ENCODE assay signal across 8 cellular contexts in the genomic region with DNA sequence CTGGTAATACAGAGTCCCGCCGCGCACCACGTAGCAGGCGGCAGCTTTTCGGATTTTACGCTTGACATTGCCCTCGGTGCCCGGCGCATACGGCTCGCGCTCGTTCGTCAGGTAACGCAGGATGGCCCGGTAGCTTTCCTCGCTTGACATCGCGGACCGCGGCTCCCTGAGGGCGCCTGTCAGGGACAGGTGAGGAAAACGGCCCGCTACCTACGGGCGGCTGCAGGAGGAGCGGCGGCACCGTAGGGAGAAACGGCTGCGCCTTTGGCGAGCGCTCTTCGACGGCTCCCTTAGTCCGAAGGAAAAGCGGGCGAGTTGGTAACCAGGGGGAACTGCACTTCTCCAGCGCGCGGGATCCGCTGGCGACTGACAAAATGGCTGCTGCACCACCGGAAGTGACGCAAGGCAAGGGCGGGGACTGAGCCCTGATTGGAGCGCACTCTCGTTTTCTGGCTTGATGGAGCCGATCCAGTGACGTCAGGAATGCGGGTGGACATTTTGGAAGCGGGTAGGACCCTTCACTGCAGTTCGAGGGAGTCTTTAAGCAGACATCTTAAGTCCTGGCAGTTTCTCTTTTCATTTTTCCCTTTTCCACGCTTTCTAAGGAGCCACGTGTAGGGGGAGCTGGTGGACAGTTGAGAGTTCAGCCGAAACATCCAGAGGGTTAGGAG. TPM values are rescaled to one million over a fixed set of nuclear protein-coding genes. Genes with fewer than 3 reads are reported as not detected.
DNase-seq lines count a peak whose midpoint lies in the region; ATAC-seq and TF ChIP-seq lines count a peak whose summit lies in the region.

A gene with protein sequence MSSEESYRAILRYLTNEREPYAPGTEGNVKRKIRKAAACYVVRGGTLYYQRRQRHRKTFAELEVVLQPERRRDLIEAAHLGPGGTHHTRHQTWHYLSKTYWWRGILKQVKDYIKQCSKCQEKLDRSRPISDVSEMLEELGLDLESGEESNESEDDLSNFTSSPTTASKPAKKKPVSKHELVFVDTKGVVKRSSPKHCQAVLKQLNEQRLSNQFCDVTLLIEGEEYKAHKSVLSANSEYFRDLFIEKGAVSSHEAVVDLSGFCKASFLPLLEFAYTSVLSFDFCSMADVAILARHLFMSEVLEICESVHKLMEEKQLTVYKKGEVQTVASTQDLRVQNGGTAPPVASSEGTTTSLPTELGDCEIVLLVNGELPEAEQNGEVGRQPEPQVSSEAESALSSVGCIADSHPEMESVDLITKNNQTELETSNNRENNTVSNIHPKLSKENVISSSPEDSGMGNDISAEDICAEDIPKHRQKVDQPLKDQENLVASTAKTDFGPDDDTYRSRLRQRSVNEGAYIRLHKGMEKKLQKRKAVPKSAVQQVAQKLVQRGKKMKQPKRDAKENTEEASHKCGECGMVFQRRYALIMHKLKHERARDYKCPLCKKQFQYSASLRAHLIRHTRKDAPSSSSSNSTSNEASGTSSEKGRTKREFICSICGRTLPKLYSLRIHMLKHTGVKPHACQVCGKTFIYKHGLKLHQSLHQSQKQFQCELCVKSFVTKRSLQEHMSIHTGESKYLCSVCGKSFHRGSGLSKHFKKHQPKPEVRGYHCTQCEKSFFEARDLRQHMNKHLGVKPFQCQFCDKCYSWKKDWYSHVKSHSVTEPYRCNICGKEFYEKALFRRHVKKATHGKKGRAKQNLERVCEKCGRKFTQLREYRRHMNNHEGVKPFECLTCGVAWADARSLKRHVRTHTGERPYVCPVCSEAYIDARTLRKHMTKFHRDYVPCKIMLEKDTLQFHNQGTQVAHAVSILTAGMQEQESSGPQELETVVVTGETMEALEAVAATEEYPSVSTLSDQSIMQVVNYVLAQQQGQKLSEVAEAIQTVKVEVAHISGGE (minus strand): TSS at position 368 of the 671 bp plus-strand sequence. CDS start 218 bp downstream, at position 150.

- peak within 1 kb of the TSS; percentile 82 for H3K4me3 Mint-ChIP-seq in MCF 10A (ENCODE audit: unreplicated experiment)

- DNase-seq in T follicular helper cell (ENCODE audit: low read depth) (peak; percentile 100), MCF 10A (ENCODE audit: unreplicated experiment) (peak; percentile 100), iPS-NIHi7 (ENCODE audit: extremely low spot score) (peak; percentile 93), NCI-H2029 (lab: John Stamatoyannopoulos, UW) (no peak), SIG-M5 (lab: John Stamatoyannopoulos, UW) (no peak)
- DNase-seq in stimulated activated CD4-positive, alpha-beta T cell treated with anti-CD3 and anti-CD28 coated beads, Interleukin-12 subunit alpha, Interleukin-12 subunit beta, amount 100 ng/mL, for 4 hours = peak; percentile 99

- H3K27ac Mint-ChIP-seq in MCF 10A (ENCODE audit: low read depth, unreplicated experiment) = peak within 1 kb of the TSS; percentile 93

- H3K9me3 Mint-ChIP-seq in MCF 10A (ENCODE audit: unreplicated experiment) = no peaks in the 10 kb centered on the region

- intact Hi-C loops in MCF 10A (cut with micrococcal nuclease) = loop anchor here (1.0 to 2.0 kb wide), 3 partner anchors 9 to 102 kb away; a partner anchor contains a TSS

- CTCF ChIA-PET in MCF 10A (lab: Yijun Ruan, JAX) = interaction anchor here (0.5 to 2.4 kb wide), 14 partner anchors 8 to 1793 kb away, joined by 3 to 16 read pairs (median 4); a partner anchor contains a TSS

- ATAC-seq in GM18519 (IDR thresholded peaks at IDR 0.05; ENCODE audit: low FRiP score, unreplicated experiment) (peak; percentile 65), HG03045 (IDR thresholded peaks at IDR 0.05; ENCODE audit: unreplicated experiment) (peak; percentile 61)

- no peaks in the 10 kb centered on the region for H3K27me3 Mint-ChIP-seq in MCF 10A (ENCODE audit: insufficient read depth, unreplicated experiment)

- POLR2A ChIA-PET in MCF 10A (lab: Yijun Ruan, JAX) = interaction anchor here (0.5 to 7.4 kb wide), 30 partner anchors 9 to 1836 kb away, joined by 3 to 180 read pairs (median 5); a partner anchor contains a TSS

- peaks cover 35% of the 10 kb centered on the region for H3K4me1 Mint-ChIP-seq in MCF 10A (ENCODE audit: insufficient read depth, unreplicated experiment)

- TF ChIP-seq CTCF in MCF 10A (IDR thresholded peaks at IDR 0.05; ENCODE audit: unreplicated experiment) = peak; percentile 36

- BruUV-seq in MCF 10A (replicated peaks; lab: Mats Ljungman, UMichigan) = no TSS peak

- peaks cover 47% of the 10 kb centered on the region for H3K36me3 Mint-ChIP-seq in MCF 10A (ENCODE audit: insufficient read depth, unreplicated experiment)

RNA-seq across cellular contexts. Expression of the gene that starts here (rescaled TPM):
- 28.9 and 30.0 TPM in 2 replicates for total RNA-seq in MCF 10A (2022)

Comparison
In these comparisons a context has a peak if more than half of its experiments do, and no peak if none do; other contexts are left out.
1. DNase-seq: peak in T follicular helper cell (single experiment), MCF 10A (single experiment), iPS-NIHi7 (single experiment) and stimulated activated CD4-positive, alpha-beta T cell treated with anti-CD3 and anti-CD28 coated beads, Interleukin-12 subunit alpha, Interleukin-12 subunit beta, amount 100 ng/mL, for 4 hours (single experiment); none in NCI-H2029 (single experiment) and SIG-M5 (single experiment).